ENCODE assay signal across 27 cellular contexts in the genomic region with DNA sequence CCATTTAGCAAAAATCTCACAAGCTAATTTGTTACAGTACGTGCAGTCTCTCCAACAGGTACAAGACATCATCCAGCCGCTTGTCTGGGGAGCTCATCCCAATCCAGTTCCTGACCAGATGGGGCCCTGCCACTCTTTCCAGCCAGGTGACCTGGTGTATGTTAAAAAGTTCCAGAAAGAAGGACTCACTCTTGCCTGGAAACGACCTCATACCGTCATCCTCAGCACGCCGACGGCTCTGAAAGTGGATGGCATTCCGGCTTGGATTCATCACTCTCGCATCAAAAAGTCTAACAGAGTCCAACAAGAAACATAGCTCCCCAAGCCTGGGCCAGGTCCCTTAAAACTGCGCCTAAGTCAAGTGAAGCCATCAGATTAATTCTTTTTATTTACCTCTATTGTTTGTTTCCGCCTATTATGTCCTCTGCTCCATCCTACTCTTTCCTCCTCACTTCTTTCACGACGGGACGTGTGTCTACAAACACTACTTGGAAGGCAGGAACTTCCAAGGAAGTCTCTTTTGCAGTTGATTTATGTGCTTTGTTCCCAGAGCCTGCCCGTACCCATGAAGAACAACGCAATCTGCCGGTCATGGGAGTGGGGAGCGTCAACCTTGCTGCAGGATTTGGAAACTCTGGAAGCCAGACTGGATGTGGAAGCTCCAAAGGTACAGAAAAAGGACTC.
"Had no signal": no experiment of that assay in that cellular context is flagged by ENCODE, and none has a peak within 500 bp of the region (broad histone marks: within the 10 kb centered on the region; RNA-seq: fewer than 3 reads in every experiment).

No MANE protein-coding gene starts in this region.

- ATAC-seq: mucosa of descending colon; naive thymus-derived CD4-positive, alpha-beta T cell; natural killer cell treated with Interleukin-12 subunit alpha and Interleukin-12 subunit beta and Interleukin-15 and Interleukin-18, amount 100 ng/mL, for 72 hours; pancreas; psoas muscle; right lobe of liver; stimulated activated naive B cell treated with anti-CD40 and anti-IgM and Interleukin-4, amounts not matched to agents 10 μg/mL and 1 μg/mL and 100 μg/mL, for 72 hours; stimulated activated naive CD8-positive, alpha-beta T cell treated with anti-CD3 and anti-CD28 coated beads, Interleukin-15, Interleukin-2, amounts not matched to agents 100 U/mL and 50 U/mL, for 24 hours had no signal

- H3K4me1 ChIP-seq: left ventricle myocardium inferior, pancreas, psoas muscle, right lobe of liver, testis, thyroid gland had no signal

- H3K27ac ChIP-seq: left ventricle myocardium inferior, pancreas, psoas muscle, right lobe of liver, stomach, testis, thyroid gland, transverse colon, upper lobe of left lung, vagina had no signal

- H3K9me3 ChIP-seq: left ventricle myocardium inferior, mucosa of descending colon, pancreas, psoas muscle, right lobe of liver, stomach, testis, thyroid gland, transverse colon, upper lobe of left lung, vagina had no signal

- H3K4me3 ChIP-seq: left ventricle myocardium inferior, lung, mucosa of descending colon, pancreas, psoas muscle, right lobe of liver, smooth muscle cell, stomach, testis, thyroid gland, transverse colon, upper lobe of left lung, vagina had no signal

- DNase-seq: hypothalamus; immature natural killer cell; kidney; left ventricle myocardium inferior; midbrain; mucosa of descending colon; nucleus accumbens; pancreas; posterior cingulate gyrus; psoas muscle; right lobe of liver; stimulated activated CD4-positive, alpha-beta T cell treated with anti-CD3 and anti-CD28 coated beads, Interleukin-12 subunit alpha, Interleukin-12 subunit beta, amount 100 ng/mL, for 4 hours; stimulated activated CD4-positive, alpha-beta T cell treated with anti-CD3 and anti-CD28 coated beads, Interleukin-15, amount 100 ng/mL, for 24 hours; stimulated activated CD4-positive, alpha-beta T cell treated with anti-CD3 and anti-CD28 coated beads, Interleukin-2, amount 100 ng/mL, for 24 hours; stimulated activated CD4-positive, alpha-beta T cell treated with anti-CD3 and anti-CD28 coated beads, Interleukin-4, amount 100 ng/mL, for 1 hour; stimulated activated naive B cell treated with anti-CD40 and anti-IgM and Interleukin-4, amounts not matched to agents 10 μg/mL and 1 μg/mL and 100 μg/mL, for 72 hours; stimulated activated naive CD8-positive, alpha-beta T cell treated with anti-CD3 and anti-CD28 coated beads, Interleukin-15, Interleukin-2, amounts not matched to agents 100 U/mL and 50 U/mL, for 24 hours; stomach; testis; thyroid gland; transverse colon; upper lobe of left lung had no signal

- H3K4me2 ChIP-seq: smooth muscle cell had no signal

- H3K27me3 ChIP-seq: pancreas, right lobe of liver, stomach, testis, thyroid gland, transverse colon, upper lobe of left lung, vagina had no signal

- H3K36me3 ChIP-seq: left ventricle myocardium inferior, pancreas, right lobe of liver, stomach, thyroid gland, transverse colon, upper lobe of left lung, vagina had no signal
